ENCODE assay signal across 8 cellular contexts in the genomic region with DNA sequence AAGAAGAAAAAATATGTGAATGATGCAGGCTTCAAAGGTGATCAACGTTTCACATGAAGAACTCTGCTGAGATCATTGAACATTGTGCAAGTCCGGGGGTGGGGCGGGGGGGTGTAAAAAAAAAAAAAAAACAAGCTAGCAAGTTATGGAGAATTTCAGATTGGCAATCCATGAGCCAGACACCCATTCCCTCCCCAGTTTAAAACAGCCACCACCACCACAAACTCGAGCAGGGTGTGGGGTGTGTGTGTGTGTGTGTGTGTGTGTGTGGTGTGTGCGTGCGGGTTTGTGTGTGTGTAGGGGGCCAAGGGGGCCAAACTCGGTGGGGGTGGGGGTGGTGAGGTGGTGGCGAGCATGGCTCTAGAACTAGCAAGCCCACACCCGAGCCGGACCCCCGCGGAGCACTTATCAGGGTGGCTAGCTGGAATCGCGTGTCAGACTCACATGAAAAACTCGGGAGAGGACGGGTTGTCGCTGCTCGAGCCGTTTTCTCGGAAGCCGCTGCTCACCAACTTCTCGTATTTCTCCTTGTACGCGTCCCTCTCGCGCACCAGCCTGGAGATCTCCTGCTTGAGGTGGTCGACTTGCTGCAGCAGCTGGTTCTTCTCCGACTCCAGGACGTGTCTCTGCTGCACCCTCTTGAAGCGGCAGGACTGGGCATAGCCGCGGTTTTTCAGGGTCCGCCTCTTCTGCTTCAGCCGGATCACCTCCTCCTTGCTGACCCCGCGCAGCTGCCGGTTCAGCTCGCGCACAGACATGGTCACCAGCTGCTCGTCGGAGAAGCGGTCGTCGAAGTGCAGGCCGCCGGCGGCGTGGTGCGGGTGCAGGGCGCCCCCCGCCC. TPM values are rescaled to one million over a fixed set of nuclear protein-coding genes. Genes with fewer than 3 reads are reported as not detected.
A peak's percentile ranks its signal among the peaks of the same experiment; 100 is the strongest.
DNase-seq lines count a peak whose midpoint lies in the region; ATAC-seq and TF ChIP-seq lines count a peak whose summit lies in the region.

No MANE protein-coding gene starts in this region.

- no peak for TF ChIP-seq CTCF in GM06990 (IDR thresholded peaks at IDR 0.05; ENCODE audit: insufficient read depth, low read length, poor library complexity, severe bottlenecking)

- no peak overlapping the region for H2BK15ac ChIP-seq in neuronal stem cell (ENCODE audit: low read length)

- no peak overlapping the region for H2BK12ac ChIP-seq in neuronal stem cell (ENCODE audit: low read length)

- H3K9me3 Mint-ChIP-seq in activated naive CD4-positive, alpha-beta T cell treated with anti-CD3 and anti-CD28 coated beads for 36 hours = no peaks in the 10 kb centered on the region

- H3K4me2 ChIP-seq in neuronal stem cell (ENCODE audit: insufficient read depth, low read length, poor library complexity, severe bottlenecking) = peak overlapping the region; percentile 67

- H4K8ac ChIP-seq in neuronal stem cell (ENCODE audit: low read depth, low read length) = no peak overlapping the region

- H3K4me3 ChIP-seq in GM06990 (replicated peaks; ENCODE audit: low read depth, low read length) (no peak overlapping the region), neuronal stem cell (ENCODE audit: low read length in 2 of 2) (peak overlapping the region; percentile 78 to 87), aorta (ENCODE audit: low read length in 2 of 2) (peak overlapping the region; percentile 73 to 89)

- peak overlapping the region; percentile 56 for H2BK120ac ChIP-seq in neuronal stem cell (ENCODE audit: low read depth, low read length)

- no peak overlapping the region for H3K4ac ChIP-seq in neuronal stem cell (ENCODE audit: low read length)

- H3K4me1 ChIP-seq in neuronal stem cell (ENCODE audit: control insufficient read depth in 2 of 2, insufficient read depth in 1 of 2, low read depth in 1 of 2, low read length in 2 of 2) (peaks cover 2 to 24% of the 10 kb centered on the region in 2 donors), aorta (ENCODE audit: control insufficient read depth in 1 of 2, insufficient read depth in 2 of 2, low read length in 2 of 2) (no peaks in the 10 kb centered on the region)

- peak overlapping the region; percentile 74 for H3K27ac ChIP-seq in neuronal stem cell (replicated peaks; ENCODE audit: low read length)
- no peak overlapping the region for H3K27ac ChIP-seq in aorta (ENCODE audit: low read depth in 1 of 2, low read length in 2 of 2)

- ATAC-seq in Right ventricle myocardium superior (ENCODE audit: poor library complexity) (no peak), aorta (ENCODE audit: low FRiP score) (peak; percentile 2), HG02678 (IDR thresholded peaks at IDR 0.05; ENCODE audit: unreplicated experiment) (no peak)

- DNase-seq in GM06990 (ENCODE audit: extremely low read depth, insufficient read length) = peak; percentile 25
- peak; percentile 35 for DNase-seq in NCI-H748 treated with DMSO at 0.1 percent for 48 hours (lab: John Stamatoyannopoulos, UW)
- peak; percentile 55 for DNase-seq in activated naive CD4-positive, alpha-beta T cell treated with anti-CD3 and anti-CD28 coated beads for 36 hours
- DNase-seq in Right ventricle myocardium superior = peak; percentile 68
- DNase-seq in neuronal stem cell (ENCODE audit: low spot score) = peak; percentile 72
- peak; percentile 78 to 81 for DNase-seq in aorta
- DNase-seq in NAMALWA (ENCODE audit: low spot score) = no peak

- CTCF ChIA-PET in activated naive CD4-positive, alpha-beta T cell treated with anti-CD3 and anti-CD28 coated beads for 36 hours (lab: Charles Lee) = interaction anchor here (0.6 to 1.3 kb wide), 4 partner anchors 84 to 300 kb away, joined by 3 read pairs; no protein-coding TSS in a partner anchor

- peaks cover 2% of the 10 kb centered on the region for H3K79me1 ChIP-seq in neuronal stem cell (ENCODE audit: low read depth, low read length)

- H3K27me3 ChIP-seq in GM06990 (replicated peaks; ENCODE audit: control insufficient read depth, insufficient read depth, low read length) = peaks cover 6% of the 10 kb centered on the region
- no peaks in the 10 kb centered on the region for H3K27me3 ChIP-seq in neuronal stem cell (ENCODE audit: control insufficient read depth in 3 of 3, insufficient read depth in 3 of 3, low read depth in 1 of 3, low read length in 3 of 3)
- H3K27me3 ChIP-seq in aorta (ENCODE audit: control insufficient read depth in 1 of 2, insufficient read depth in 2 of 2, low read length in 1 of 2) = no peaks in the 10 kb centered on the region

- no peak overlapping the region for H3K14ac ChIP-seq in neuronal stem cell (ENCODE audit: low read length)

- peak overlapping the region; percentile 18 for H3K23ac ChIP-seq in neuronal stem cell (ENCODE audit: low read depth, low read length, poor library complexity)

- H2AK5ac ChIP-seq in neuronal stem cell (ENCODE audit: low read depth, low read length) = no peak overlapping the region

- peak overlapping the region; percentile 94 for H3K18ac ChIP-seq in neuronal stem cell (ENCODE audit: low read length)

- H2AFZ ChIP-seq in neuronal stem cell (ENCODE audit: low read length) = peak overlapping the region; percentile 90

- no peak overlapping the region for H4K91ac ChIP-seq in neuronal stem cell (ENCODE audit: low read depth, low read length, poor library complexity)

- intact Hi-C loops in activated naive CD4-positive, alpha-beta T cell treated with anti-CD3 and anti-CD28 coated beads for 36 hours (cut with micrococcal nuclease) = no loop called here
- intact Hi-C loops in Right ventricle myocardium superior (cut with DNase I) = no loop called here
- intact Hi-C loops in aorta (cut with DNase I) = loop anchor here in 1 of 2 donors (10.0 kb wide), 1 partner anchor 1474 kb away; no protein-coding TSS in a partner anchor

- H3K36me3 ChIP-seq in GM06990 (ENCODE audit: control insufficient read depth, insufficient read depth, low read length) = no peaks in the 10 kb centered on the region
- no peaks in the 10 kb centered on the region for H3K36me3 ChIP-seq in neuronal stem cell (replicated peaks in 1 of 2; ENCODE audit: control insufficient read depth in 2 of 2, insufficient read depth in 2 of 2, low read length in 2 of 2)
- no peaks in the 10 kb centered on the region for H3K36me3 ChIP-seq in aorta (ENCODE audit: control insufficient read depth in 1 of 2, insufficient read depth in 2 of 2, low read length in 1 of 2)

- H3K9me3 ChIP-seq in neuronal stem cell (replicated peaks in 1 of 2; ENCODE audit: control insufficient read depth in 2 of 2, insufficient read depth in 1 of 2, low read depth in 1 of 2, low read length in 2 of 2) (no peaks in the 10 kb centered on the region), aorta (ENCODE audit: control insufficient read depth, low read length) (no peaks in the 10 kb centered on the region)

- peaks cover 27% of the 10 kb centered on the region for H3K27me3 Mint-ChIP-seq in activated naive CD4-positive, alpha-beta T cell treated with anti-CD3 and anti-CD28 coated beads for 36 hours (ENCODE audit: low read depth)

- no CpG with 5 or more reads among the region's 51 CpGs for WGBS in neuronal stem cell (ENCODE audit: extremely low coverage in 2 of 2, insufficient read length in 2 of 2, insufficient replicate concordance in 1 of 2), 2 donors
- WGBS in aorta, 2 donors = 0 to 1% methylated on average over 49 to 51 of the region's 51 CpGs

- peak overlapping the region; percentile 63 for H3K4me3 Mint-ChIP-seq in activated naive CD4-positive, alpha-beta T cell treated with anti-CD3 and anti-CD28 coated beads for 36 hours

- H2BK5ac ChIP-seq in neuronal stem cell (ENCODE audit: low read length) = peak overlapping the region; percentile 94

- no peaks in the 10 kb centered on the region for H3K36me3 Mint-ChIP-seq in activated naive CD4-positive, alpha-beta T cell treated with anti-CD3 and anti-CD28 coated beads for 36 hours (ENCODE audit: low read depth)

- H3K4me1 Mint-ChIP-seq in activated naive CD4-positive, alpha-beta T cell treated with anti-CD3 and anti-CD28 coated beads for 36 hours (ENCODE audit: low read depth) = peaks cover 22% of the 10 kb centered on the region

- H3K9ac ChIP-seq in neuronal stem cell (ENCODE audit: low read depth, low read length, poor library complexity) = peak overlapping the region; percentile 89

- peak overlapping the region; percentile 63 for H3K27ac Mint-ChIP-seq in activated naive CD4-positive, alpha-beta T cell treated with anti-CD3 and anti-CD28 coated beads for 36 hours

RNA-seq across cellular contexts. Expression of a gene that starts 2.0 kb away (rescaled TPM):
- 1 to 10 TPM; 6.0 to 6.6 TPM for total RNA-seq in activated naive CD4-positive, alpha-beta T cell treated with anti-CD3 and anti-CD28 coated beads for 36 hours
- total RNA-seq in Right ventricle myocardium superior (19.6 TPM), aorta (100 to 1,000 TPM in 1 of 2 donors, 10 to 100 TPM in 1; 62.8 to 109 TPM)
- 8.2 TPM for polyA plus RNA-seq in neuronal stem cell (2013, experiment 1 of 2)
- 8.4 TPM for polyA plus RNA-seq in neuronal stem cell (2013, experiment 2 of 2)
- 10 to 100 TPM; 12.6 to 18.2 TPM for polyA plus RNA-seq in aorta
